ENCODE assay signal across 8 cellular contexts in the genomic region with DNA sequence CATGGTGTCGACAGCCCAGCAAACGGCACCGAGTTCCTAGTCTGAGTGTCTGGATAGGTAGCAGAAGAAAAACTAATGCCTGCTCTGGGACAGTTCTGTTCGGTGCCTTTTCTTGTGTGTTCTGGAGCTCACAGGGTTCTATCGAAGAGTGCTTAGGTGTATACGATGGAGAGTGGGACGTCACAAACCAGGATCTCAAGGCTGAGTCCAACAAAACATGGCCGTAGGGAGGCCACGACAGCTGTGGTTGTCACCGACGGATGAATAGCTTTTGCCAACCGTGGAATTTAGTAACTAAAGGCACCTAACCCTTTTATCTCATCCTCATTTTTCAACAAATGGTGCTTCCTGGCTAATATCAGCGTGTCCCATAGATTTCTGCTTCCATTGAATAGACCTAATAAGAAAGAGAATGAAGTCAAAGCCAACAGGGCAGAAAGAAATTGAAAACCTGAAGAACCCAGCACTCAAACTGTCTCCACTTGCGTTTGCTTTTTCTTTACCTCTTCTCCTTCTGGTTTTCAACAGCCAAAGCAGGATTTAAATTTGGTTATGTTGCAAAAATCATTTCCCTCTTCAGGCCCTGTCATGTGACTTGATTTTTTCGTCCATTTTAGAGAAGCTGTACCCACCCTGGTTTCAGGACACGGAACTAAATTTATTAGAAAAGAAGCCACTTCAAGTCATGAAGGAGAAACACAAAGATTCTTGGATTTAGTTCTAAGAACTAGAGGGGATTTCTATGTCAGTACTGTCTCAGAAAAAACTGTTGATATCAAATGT. TPM values are rescaled to one million over a fixed set of nuclear protein-coding genes. Genes with fewer than 3 reads are reported as not detected.
DNase-seq lines count a peak whose midpoint lies in the region; ATAC-seq and TF ChIP-seq lines count a peak whose summit lies in the region.

No MANE protein-coding gene starts in this region.

- peak overlapping the region; percentile 96 for H3K27ac Mint-ChIP-seq in activated CD8-positive, alpha-beta T cell treated with anti-CD3 and anti-CD28 coated beads for 36 hours
- peak overlapping the region; percentile 92 to 98 for H3K27ac Mint-ChIP-seq in stimulated activated naive CD8-positive, alpha-beta T cell treated with anti-CD3 and anti-CD28 coated beads, Interleukin-15, amount 100 ng/mL, for 72 hours

- ATAC-seq in activated CD8-positive, alpha-beta T cell treated with anti-CD3 and anti-CD28 coated beads for 36 hours: no peak
- no peak for ATAC-seq in stimulated activated naive CD8-positive, alpha-beta T cell treated with anti-CD3 and anti-CD28 coated beads, Interleukin-15, amount 100 ng/mL, for 72 hours
- ATAC-seq in HG02870 (IDR thresholded peaks at IDR 0.05; ENCODE audit: unreplicated experiment): no peak

- peaks cover 20% of the 10 kb centered on the region for H3K36me3 Mint-ChIP-seq in activated CD8-positive, alpha-beta T cell treated with anti-CD3 and anti-CD28 coated beads for 36 hours (ENCODE audit: low read depth)

- H3K9me3 ChIP-seq in HEK293 (ENCODE audit: control insufficient read depth, insufficient read depth, low read depth, low read length) (no peaks in the 10 kb centered on the region), iPS-18c (ENCODE audit: control insufficient read depth, insufficient read depth, low read length) (no peaks in the 10 kb centered on the region)

- intact Hi-C loops in activated CD8-positive, alpha-beta T cell treated with anti-CD3 and anti-CD28 coated beads for 36 hours (cut with micrococcal nuclease): loop anchor here (5.0 kb wide), 1 partner anchor 44 kb away; the partner anchor contains the start of gene PAXBP1

- POLR2A ChIA-PET in HEK293 (lab: Yijun Ruan, JAX): interaction anchor here (0.5 to 3.1 kb wide), 25 partner anchors 9 to 751 kb away, joined by 3 to 52 read pairs (median 6); partner anchors contain the start of genes CFAP298, IFNAR1, PAXBP1 and TMEM50B
- POLR2A ChIA-PET in activated CD8-positive, alpha-beta T cell treated with anti-CD3 and anti-CD28 coated beads for 36 hours (lab: Charles Lee): interaction anchor here (1.0 to 6.1 kb wide), 4 partner anchors 10 to 78 kb away, joined by 3 to 51 read pairs (median 4); partner anchors contain the start of gene PAXBP1

- TF ChIP-seq CTCF in HEK293 (tag by site-specific recombination; IDR thresholded peaks at IDR 0.05): no peak
- TF ChIP-seq CTCF in activated CD8-positive, alpha-beta T cell treated with anti-CD3 and anti-CD28 coated beads for 36 hours (IDR thresholded peaks at IDR 0.05): no peak

- DNase-seq in DMS79 treated with DMSO at 0.1 percent for 48 hours (lab: John Stamatoyannopoulos, UW) (peak; percentile 36), iPS-NIHi11 (ENCODE audit: low spot score) (no peak), GM03348 (ENCODE audit: low spot score) (no peak)
- no peak for DNase-seq in activated CD8-positive, alpha-beta T cell treated with anti-CD3 and anti-CD28 coated beads for 36 hours
- no peak for DNase-seq in stimulated activated naive CD8-positive, alpha-beta T cell treated with anti-CD3 and anti-CD28 coated beads, Interleukin-15, amount 100 ng/mL, for 72 hours

- H3K9me3 Mint-ChIP-seq in activated CD8-positive, alpha-beta T cell treated with anti-CD3 and anti-CD28 coated beads for 36 hours: peaks cover 3% of the 10 kb centered on the region
- H3K9me3 Mint-ChIP-seq in stimulated activated naive CD8-positive, alpha-beta T cell treated with anti-CD3 and anti-CD28 coated beads, Interleukin-15, amount 100 ng/mL, for 72 hours: no peaks in the 10 kb centered on the region

- peak overlapping the region; percentile 90 for H3K4me3 ChIP-seq in HEK293 (ENCODE audit: low read depth, low read length)
- peak overlapping the region; percentile 91 for H3K4me3 ChIP-seq in iPS-18c (ENCODE audit: insufficient read depth, low read depth, low read length)

- H3K4me3 Mint-ChIP-seq in activated CD8-positive, alpha-beta T cell treated with anti-CD3 and anti-CD28 coated beads for 36 hours: peak overlapping the region; percentile 99
- H3K4me3 Mint-ChIP-seq in stimulated activated naive CD8-positive, alpha-beta T cell treated with anti-CD3 and anti-CD28 coated beads, Interleukin-15, amount 100 ng/mL, for 72 hours: peak overlapping the region; percentile 94 to 97

- CTCF ChIA-PET in HEK293 (lab: Yijun Ruan, JAX): no interaction called here
- CTCF ChIA-PET in activated CD8-positive, alpha-beta T cell treated with anti-CD3 and anti-CD28 coated beads for 36 hours (lab: Charles Lee): interaction anchor here (1.0 to 2.7 kb wide), 6 partner anchors 11 to 128 kb away, joined by 3 to 8 read pairs (median 4); partner anchors contain the start of gene PAXBP1

- H3K36me3 ChIP-seq in HEK293 (ENCODE audit: control insufficient read depth in 2 of 2, insufficient read depth in 1 of 2, low read length in 2 of 2): peaks cover 7 to 15% of the 10 kb centered on the region in 2 experiments

- H3K4me1 Mint-ChIP-seq in activated CD8-positive, alpha-beta T cell treated with anti-CD3 and anti-CD28 coated beads for 36 hours (ENCODE audit: low read depth): peaks cover 49% of the 10 kb centered on the region
- H3K4me1 Mint-ChIP-seq in stimulated activated naive CD8-positive, alpha-beta T cell treated with anti-CD3 and anti-CD28 coated beads, Interleukin-15, amount 100 ng/mL, for 72 hours: peaks cover 40% of the 10 kb centered on the region

- H3K4me1 ChIP-seq in HEK293 (ENCODE audit: control insufficient read depth, insufficient read depth, low read length): 0 out of 2 replicates have a peak, but pooled peaks cover 4% of the 10 kb centered on the region

- H3K27me3 Mint-ChIP-seq in activated CD8-positive, alpha-beta T cell treated with anti-CD3 and anti-CD28 coated beads for 36 hours: no peaks in the 10 kb centered on the region
- H3K27me3 Mint-ChIP-seq in stimulated activated naive CD8-positive, alpha-beta T cell treated with anti-CD3 and anti-CD28 coated beads, Interleukin-15, amount 100 ng/mL, for 72 hours: no peaks in the 10 kb centered on the region

- peak overlapping the region; percentile 65 for H3K27ac ChIP-seq in HEK293 (ENCODE audit: extremely low read depth, low read depth, low read length)

TF ChIP-seq in HEK293, 187 proteins besides CTCF, POLR2A, EP300 and RAD21 (continues in another document):
- peak; percentile 76 for TF ChIP-seq ZBTB21 (tag by site-specific recombination; IDR thresholded peaks at IDR 0.05)
- peak; percentile 71 for TF ChIP-seq ZNF335 (tag by site-specific recombination; conservative IDR thresholded peaks at IDR 0.05)
- no peak for TF ChIP-seq ZNF266 (tag by site-specific recombination; IDR thresholded peaks at IDR 0.05; ENCODE audit: low read depth)
- 0 out of 2 replicates have a peak, but pooled peaks have one; percentile 7 for TF ChIP-seq ZNF2 (tag by site-specific recombination; IDR thresholded peaks at IDR 0.05)
- TF ChIP-seq KLF17 (tag by site-specific recombination; IDR thresholded peaks at IDR 0.05): 0 out of 2 replicates have a peak, but pooled peaks have one; percentile 0
- no peak; the same call in none of the 2 replicates for TF ChIP-seq REST (tag by site-specific recombination; IDR thresholded peaks at IDR 0.05)

RNA-seq across cellular contexts. Expression of gene SYNJ1, which starts 0.8 kb away (rescaled TPM):
- total RNA-seq in activated CD8-positive, alpha-beta T cell treated with anti-CD3 and anti-CD28 coated beads for 36 hours: 10 to 100 TPM in 1 of 2 experiments, 1 to 10 TPM in 1; 8.7 to 10.9 TPM

RNA-seq across cellular contexts. Expression of gene PAXBP1, which starts 42.9 kb away (rescaled TPM):
- total RNA-seq in activated CD8-positive, alpha-beta T cell treated with anti-CD3 and anti-CD28 coated beads for 36 hours: 10 to 100 TPM; 51.9 to 52.2 TPM
